14 cellular contexts compared by ENCODE assay signal in genomic region chr18:76266226-76266991, GRCh38.
A peak's percentile ranks its signal among the peaks of the same experiment; 100 is the strongest.
DNase-seq lines count a peak whose midpoint lies in the region; ATAC-seq and TF ChIP-seq lines count a peak whose summit lies in the region.
"Had no signal": no experiment of that assay in that cellular context is flagged by ENCODE, and none has a peak within 500 bp of the region (broad histone marks: within the 10 kb centered on the region; RNA-seq: fewer than 3 reads in every experiment).

No MANE protein-coding gene starts in this region.

- H3K4me3 ChIP-seq in gastroesophageal sphincter, result peak overlapping the region; percentile 4 to 42
- H3K4me3 ChIP-seq in sigmoid colon, result peak overlapping the region in 3 of 4 donors; percentile 28 to 31 (median 28)
- H3K4me3 ChIP-seq in vagina, result peak overlapping the region; percentile 18 to 27
- H3K4me3 ChIP-seq: GM12878 had no signal

- peaks cover 6% of the 10 kb centered on the region for H3K4me1 Mint-ChIP-seq in stimulated activated naive CD8-positive, alpha-beta T cell treated with anti-CD3 and anti-CD28 coated beads, Interleukin-15, amount 100 ng/mL, for 72 hours

- TF ChIP-seq EP300 in gastroesophageal sphincter (IDR thresholded peaks at IDR 0.05), result no peak
- TF ChIP-seq EP300 in sigmoid colon (IDR thresholded peaks at IDR 0.05), result no peak

- H3K27ac Mint-ChIP-seq in stimulated activated naive CD8-positive, alpha-beta T cell treated with anti-CD3 and anti-CD28 coated beads, Interleukin-15, amount 100 ng/mL, for 72 hours, result peak overlapping the region; percentile 17 to 93
- H3K27ac Mint-ChIP-seq: activated CD4-positive, alpha-beta T cell treated with anti-CD3 and anti-CD28 coated beads for 36 hours had no signal

- DNase-seq in stimulated activated naive CD8-positive, alpha-beta T cell treated with anti-CD3 and anti-CD28 coated beads, Interleukin-15, amount 100 ng/mL, for 72 hours, result no peak
- no peak for DNase-seq in stimulated activated naive CD8-positive, alpha-beta T cell treated with anti-CD3 and anti-CD28 coated beads, Interleukin-15, Interleukin-2, amounts not matched to agents 100 U/mL and 50 U/mL, for 24 hours
- DNase-seq in sigmoid colon (no peak), vagina (ENCODE audit: extremely low spot score in 2 of 2) (no peak), NCI-H446 treated with DMSO at 0.1 percent for 48 hours (lab: John Stamatoyannopoulos, UW) (no peak), UCSD-AML1 (lab: John Stamatoyannopoulos, UW; ENCODE audit: unreplicated experiment) (no peak)
- DNase-seq in stimulated activated CD4-positive, alpha-beta T cell treated with anti-CD3 and anti-CD28 coated beads, Interleukin-1b, Interleukin-23, amount 100 ng/mL, for 48 hours, result no peak
- DNase-seq: activated CD4-positive, alpha-beta T cell treated with anti-CD3 and anti-CD28 coated beads for 36 hours; DND-41; KG1; NCI-H2081; stimulated activated CD4-positive, alpha-beta T cell treated with anti-CD3 and anti-CD28 coated beads, Interleukin-12 subunit alpha, Interleukin-12 subunit beta, amount 100 ng/mL, for 4 hours had no signal

- H3K27me3 ChIP-seq in gastroesophageal sphincter, result no peaks in the 10 kb centered on the region
- no peaks in the 10 kb centered on the region for H3K27me3 ChIP-seq in sigmoid colon
- H3K27me3 ChIP-seq in vagina, result no peaks in the 10 kb centered on the region

- H3K27me3 Mint-ChIP-seq in stimulated activated naive CD8-positive, alpha-beta T cell treated with anti-CD3 and anti-CD28 coated beads, Interleukin-15, amount 100 ng/mL, for 72 hours, result peaks cover 51% of the 10 kb centered on the region

- no peak for ATAC-seq in stimulated activated naive CD8-positive, alpha-beta T cell treated with anti-CD3 and anti-CD28 coated beads, Interleukin-15, amount 100 ng/mL, for 72 hours
- no peak for ATAC-seq in stimulated activated naive CD8-positive, alpha-beta T cell treated with anti-CD3 and anti-CD28 coated beads, Interleukin-15, Interleukin-2, amounts not matched to agents 100 U/mL and 50 U/mL, for 24 hours
- no peak for ATAC-seq in gastroesophageal sphincter
- ATAC-seq: activated CD4-positive, alpha-beta T cell treated with anti-CD3 and anti-CD28 coated beads for 36 hours; GM12878 had no signal

- H3K4me1 ChIP-seq in gastroesophageal sphincter, result peaks cover 0 to 37% (median 3%) of the 10 kb centered on the region in 3 donors
- H3K4me1 ChIP-seq in sigmoid colon, result peaks cover 0 to 28% (median 19%) of the 10 kb centered on the region in 4 donors
- H3K4me1 ChIP-seq in vagina, result peaks cover 23% of the 10 kb centered on the region

- 94 to 99% methylated on average over 9 of the region's 9 CpGs for WGBS in gastroesophageal sphincter (ENCODE audit: low coverage in 1 of 2), 2 donors
- 91 to 93% methylated on average over 9 of the region's 9 CpGs for WGBS in sigmoid colon, 2 donors

- intact Hi-C loops in sigmoid colon (cut with DNase I) (loop anchor here (5.0 kb wide), 1 partner anchor 1064 kb away; no protein-coding TSS in a partner anchor), vagina (cut with DNase I) (no loop called here)

- no peak for TF ChIP-seq CTCF in gastroesophageal sphincter (IDR thresholded peaks at IDR 0.05)
- TF ChIP-seq CTCF in sigmoid colon (IDR thresholded peaks at IDR 0.05), result no peak
- TF ChIP-seq CTCF in vagina (IDR thresholded peaks at IDR 0.05), result no peak

- H3K9me3 Mint-ChIP-seq in stimulated activated naive CD8-positive, alpha-beta T cell treated with anti-CD3 and anti-CD28 coated beads, Interleukin-15, amount 100 ng/mL, for 72 hours, result no peaks in the 10 kb centered on the region

- H3K27ac ChIP-seq in gastroesophageal sphincter (peak overlapping the region; percentile 65 to 89 (median 86)), sigmoid colon (peak overlapping the region; percentile 74 to 86 (median 84)), vagina (peak overlapping the region; percentile 83)

- H3K36me3 ChIP-seq in gastroesophageal sphincter (no peaks in the 10 kb centered on the region), sigmoid colon (no peaks in the 10 kb centered on the region), vagina (no peaks in the 10 kb centered on the region)

- H3K9me3 ChIP-seq in gastroesophageal sphincter (no peaks in the 10 kb centered on the region), sigmoid colon (no peaks in the 10 kb centered on the region), vagina (no peaks in the 10 kb centered on the region)

- TF ChIP-seq POLR2A in gastroesophageal sphincter (IDR thresholded peaks at IDR 0.05) (no peak), sigmoid colon (IDR thresholded peaks at IDR 0.05) (no peak), vagina (IDR thresholded peaks at IDR 0.05) (no peak)

- peak overlapping the region; percentile 33 to 73 for H3K4me3 Mint-ChIP-seq in stimulated activated naive CD8-positive, alpha-beta T cell treated with anti-CD3 and anti-CD28 coated beads, Interleukin-15, amount 100 ng/mL, for 72 hours
- H3K4me3 Mint-ChIP-seq: activated CD4-positive, alpha-beta T cell treated with anti-CD3 and anti-CD28 coated beads for 36 hours had no signal
